12 cellular contexts compared by ENCODE assay signal in genomic region chr1:21263653-21264225, GRCh38. TPM values are rescaled to one million over a fixed set of nuclear protein-coding genes. Genes with fewer than 3 reads are reported as not detected.
A peak's percentile ranks its signal among the peaks of the same experiment; 100 is the strongest.
DNase-seq lines count a peak whose midpoint lies in the region; ATAC-seq and TF ChIP-seq lines count a peak whose summit lies in the region.
"Had no signal": no experiment of that assay in that cellular context is flagged by ENCODE, and none has a peak within 500 bp of the region (broad histone marks: within the 10 kb centered on the region; RNA-seq: fewer than 3 reads in every experiment).

No MANE protein-coding gene starts in this region.

- peak overlapping the region; percentile 63 for H3K27ac Mint-ChIP-seq in osteocyte (ENCODE audit: unreplicated experiment)

- H3K4me1 ChIP-seq in heart right ventricle (peaks cover 41 to 95% (median 71%) of the 10 kb centered on the region in 9 donors), upper lobe of right lung (peaks cover 46% of the 10 kb centered on the region)

- H3K4me3 ChIP-seq in heart right ventricle (no peak overlapping the region), upper lobe of right lung (no peak overlapping the region)

- ATAC-seq in heart right ventricle = no peak
- no peak for ATAC-seq in left ventricle myocardium superior
- no peak for ATAC-seq in upper lobe of right lung
- ATAC-seq in HG02759 (IDR thresholded peaks at IDR 0.05; ENCODE audit: unreplicated experiment) = no peak

- H3K27me3 Mint-ChIP-seq in osteocyte (ENCODE audit: unreplicated experiment) = no peaks in the 10 kb centered on the region

- peaks cover 0 to 69% (median 5%) of the 10 kb centered on the region in 9 donors for H3K36me3 ChIP-seq in heart right ventricle
- no peaks in the 10 kb centered on the region for H3K36me3 ChIP-seq in upper lobe of right lung

- DNase-seq in heart right ventricle = no peak
- DNase-seq in left ventricle myocardium superior = no peak
- no peak for DNase-seq in osteocyte (ENCODE audit: extremely low spot score, unreplicated experiment)
- DNase-seq in upper lobe of right lung = no peak
- DNase-seq in NCI-H524 treated with DMSO at 0.1 percent for 48 hours (lab: John Stamatoyannopoulos, UW) = no peak
- DNase-seq in stimulated activated CD4-positive, alpha-beta T cell treated with anti-CD3 and anti-CD28 coated beads, Interleukin-2, amount 100 ng/mL, for 48 hours = no peak
- DNase-seq: islet precursor cell; NCI-H1092 treated with DMSO at 0.1 percent for 48 hours; stimulated activated CD4-positive, alpha-beta T cell treated with anti-CD3 and anti-CD28 coated beads, Interleukin-1b, Interleukin-23, amount 100 ng/mL, for 48 hours; stimulated activated CD8-positive, alpha-beta memory T cell treated with anti-CD3 and anti-CD28 coated beads, Interleukin-4, amount 100 ng/mL, for 48 hours had no signal

- H3K27me3 ChIP-seq in heart right ventricle = no peaks in the 10 kb centered on the region
- no peaks in the 10 kb centered on the region for H3K27me3 ChIP-seq in upper lobe of right lung

- no peak overlapping the region for H3K4me3 Mint-ChIP-seq in osteocyte (ENCODE audit: unreplicated experiment)

- H3K36me3 Mint-ChIP-seq in osteocyte (ENCODE audit: unreplicated experiment) = peaks cover 29% of the 10 kb centered on the region

- H3K9me3 Mint-ChIP-seq in osteocyte (ENCODE audit: unreplicated experiment) = no peaks in the 10 kb centered on the region

- intact Hi-C loops in heart right ventricle (cut with DNase I) (loop anchor here in 3 of 10 donors (2.0 to 5.0 kb wide), 4 partner anchors 34 to 84 kb away; no protein-coding TSS in a partner anchor), left ventricle myocardium superior (cut with micrococcal nuclease) (no loop called here), upper lobe of right lung (cut with DNase I) (loop anchor here (10.0 kb wide), 1 partner anchor 71 kb away; no protein-coding TSS in a partner anchor)

- H3K4me1 Mint-ChIP-seq in osteocyte (ENCODE audit: unreplicated experiment) = peaks cover 57% of the 10 kb centered on the region

- H3K27ac ChIP-seq in heart right ventricle (peak overlapping the region; percentile 92 to 98 (median 96)), cingulate gyrus (ENCODE audit: low read depth, low read length) (peak overlapping the region; percentile 49), upper lobe of right lung (peak overlapping the region; percentile 73)

- no peaks in the 10 kb centered on the region for H3K9me3 ChIP-seq in heart right ventricle
- H3K9me3 ChIP-seq in upper lobe of right lung = no peaks in the 10 kb centered on the region

- WGBS in heart right ventricle, 2 donors = 88 to 90% methylated on average over 11 of the region's 11 CpGs

- TF ChIP-seq CTCF in heart right ventricle (IDR thresholded peaks at IDR 0.05) = no peak
- no peak for TF ChIP-seq CTCF in osteocyte (IDR thresholded peaks at IDR 0.05)
- no peak for TF ChIP-seq CTCF in upper lobe of right lung (IDR thresholded peaks at IDR 0.05)

RNA-seq across cellular contexts. Expression of gene ECE1, which starts 26.5 kb away (rescaled TPM):
- total RNA-seq in heart right ventricle (10 to 100 TPM; 30.6 to 81.8 (median 53.1) TPM), left ventricle myocardium superior (43.3 TPM), osteocyte (217 and 236 TPM in 2 replicates), upper lobe of right lung (108 TPM)
- 10 to 100 TPM; 41.4 to 44.7 TPM for polyA plus RNA-seq in heart right ventricle
